8 cellular contexts compared by ENCODE assay signal in genomic region chr11:35138606-35138948, GRCh38. TPM values are rescaled to one million over a fixed set of nuclear protein-coding genes. Genes with fewer than 3 reads are reported as not detected.
DNase-seq lines count a peak whose midpoint lies in the region; ATAC-seq and TF ChIP-seq lines count a peak whose summit lies in the region.

No MANE protein-coding gene starts in this region.

- no peak for TF ChIP-seq POLR2A in breast epithelium (IDR thresholded peaks at IDR 0.05)

- H3K27me3 ChIP-seq in HL-60 (ENCODE audit: insufficient read depth, poor library complexity, severe bottlenecking) = no peaks in the 10 kb centered on the region
- no peaks in the 10 kb centered on the region for H3K27me3 ChIP-seq in breast epithelium

- H3K27ac ChIP-seq in HL-60 (replicated peaks) = peak overlapping the region; percentile 79
- H3K27ac ChIP-seq in breast epithelium = peak overlapping the region; percentile 92 to 96

- TF ChIP-seq CTCF in HL-60 (IDR thresholded peaks at IDR 0.05; ENCODE audit: insufficient read depth, low read length) (no peak), breast epithelium (IDR thresholded peaks at IDR 0.05) (no peak), mesothelial cell of epicardium (IDR thresholded peaks at IDR 0.05; ENCODE audit: unreplicated experiment) (no peak)

- peaks cover 0 to 14% of the 10 kb centered on the region in 2 donors for H3K4me1 ChIP-seq in breast epithelium

- no peaks in the 10 kb centered on the region for H3K9me3 ChIP-seq in breast epithelium

- H3K27me3 Mint-ChIP-seq in mesothelial cell of epicardium (ENCODE audit: low read depth) = peaks cover 87% of the 10 kb centered on the region

- intact Hi-C loops in breast epithelium (cut with DNase I; ENCODE audit: low total_unique reads) = no loop called here

- H3K9me3 Mint-ChIP-seq in mesothelial cell of epicardium = no peaks in the 10 kb centered on the region

- H3K4me3 ChIP-seq in HL-60 (replicated peaks; ENCODE audit: insufficient read depth, low read length) (peak overlapping the region; percentile 61), breast epithelium (peak overlapping the region; percentile 67 to 92 (median 72))

- DNase-seq in 8988T (peak; percentile 51), HL-60 (ENCODE audit: low read depth in 1 of 2, low spot score in 1 of 2) (no peak), breast epithelium (ENCODE audit: low spot score in 2 of 2) (no peak), mesothelial cell of epicardium (ENCODE audit: low spot score in 2 of 2, unreplicated experiment in 2 of 2) (no peak), LoVo (ENCODE audit: low spot score) (no peak), amniotic stem cell (lab: John Stamatoyannopoulos, UW) (no peak)

- no peaks in the 10 kb centered on the region for H3K36me3 Mint-ChIP-seq in mesothelial cell of epicardium

- H3K27ac Mint-ChIP-seq in mesothelial cell of epicardium = no peak overlapping the region

- no peaks in the 10 kb centered on the region for H3K36me3 ChIP-seq in breast epithelium

- peak overlapping the region; percentile 69 for H3K4me3 Mint-ChIP-seq in mesothelial cell of epicardium

- no peak for ATAC-seq in HG03135 (IDR thresholded peaks at IDR 0.05; ENCODE audit: unreplicated experiment)
- ATAC-seq in GM18867 (IDR thresholded peaks at IDR 0.05; ENCODE audit: unreplicated experiment) = no peak

- peaks cover 10% of the 10 kb centered on the region for H3K4me1 Mint-ChIP-seq in mesothelial cell of epicardium

RNA-seq across cellular contexts. Expression of gene CD44, which starts 0.4 kb away (rescaled TPM):
- total RNA-seq in breast epithelium (100 to 1,000 TPM; 255 to 348 (median 269) TPM), mesothelial cell of epicardium (1.7 to 2.9 TPM (median 1.9 TPM) in 3 replicates)

Comparison
In these comparisons a context has a peak if more than half of its experiments do, and no peak if none do; other contexts are left out.
1. RNA of gene CD44, which starts 0.4 kb away (total RNA-seq): 255 to 348 TPM in breast epithelium; 1.7 to 2.9 TPM in mesothelial cell of epicardium; every median in the first group is over 10 times any median in the second.